19 cellular contexts compared by ENCODE assay signal in genomic region chr12:27002141-27002540, GRCh38.
"Had no signal": no experiment of that assay in that cellular context is flagged by ENCODE, and none has a peak within 500 bp of the region (broad histone marks: within the 10 kb centered on the region; RNA-seq: fewer than 3 reads in every experiment).

No MANE protein-coding gene starts in this region.

- H3K27me3 Mint-ChIP-seq: activated CD4-positive, alpha-beta memory T cell treated with anti-CD3 and anti-CD28 coated beads for 36 hours; activated CD8-positive, alpha-beta memory T cell treated with anti-CD3 and anti-CD28 coated beads, Interleukin-2, amount 10 ng/mL, durations not matched to agents 7 days and 5 days; natural killer cell treated with Interleukin-12 subunit alpha and Interleukin-12 subunit beta and Interleukin-15 and Interleukin-18, amount 100 ng/mL, for 72 hours; stimulated activated naive B cell treated with anti-CD40 and anti-IgM and Interleukin-4, amounts not matched to agents 10 μg/mL and 1 μg/mL and 100 μg/mL, for 72 hours had no signal

- ATAC-seq: activated CD8-positive, alpha-beta memory T cell treated with anti-CD3 and anti-CD28 coated beads, Interleukin-2, amount 10 ng/mL, durations not matched to agents 7 days and 5 days; esophagus mucosa; gastroesophageal sphincter; heart right ventricle; left lobe of liver; natural killer cell treated with Interleukin-12 subunit alpha and Interleukin-12 subunit beta and Interleukin-15 and Interleukin-18, amount 100 ng/mL, for 72 hours; stimulated activated naive B cell treated with anti-CD40 and anti-IgM and Interleukin-4, amounts not matched to agents 10 μg/mL and 1 μg/mL and 100 μg/mL, for 72 hours; upper lobe of right lung had no signal

- H3K9me3 Mint-ChIP-seq: activated CD4-positive, alpha-beta memory T cell treated with anti-CD3 and anti-CD28 coated beads for 36 hours; mesothelial cell of epicardium; natural killer cell treated with Interleukin-12 subunit alpha and Interleukin-12 subunit beta and Interleukin-15 and Interleukin-18, amount 100 ng/mL, for 72 hours had no signal

- H3K36me3 ChIP-seq: brain microvascular endothelial cell, colonic mucosa had no signal

- H3K4me3 ChIP-seq: colonic mucosa, gastroesophageal sphincter, heart right ventricle, spleen, upper lobe of right lung had no signal

- H3K27me3 ChIP-seq: brain microvascular endothelial cell, colonic mucosa, gastroesophageal sphincter, heart right ventricle, spleen, upper lobe of right lung had no signal

- H3K9me3 ChIP-seq: colonic mucosa, gastroesophageal sphincter, heart right ventricle, spleen, upper lobe of right lung had no signal

- H3K27ac ChIP-seq: brain microvascular endothelial cell, colonic mucosa, gastroesophageal sphincter, heart right ventricle, upper lobe of right lung had no signal

- DNase-seq: activated CD4-positive, alpha-beta memory T cell treated with anti-CD3 and anti-CD28 coated beads for 36 hours; activated CD4-positive, alpha-beta T cell treated with anti-CD3 and anti-CD28 coated beads for 4 hours; activated CD8-positive, alpha-beta memory T cell treated with anti-CD3 and anti-CD28 coated beads, Interleukin-2, amount 10 ng/mL, durations not matched to agents 7 days and 5 days; activated naive CD4-positive, alpha-beta T cell; aorta; brain microvascular endothelial cell; central memory CD4-positive, alpha-beta T cell; colonic mucosa; heart right ventricle; spleen; stimulated activated CD4-positive, alpha-beta T cell treated with anti-CD3 and anti-CD28 coated beads, Interleukin-4, amount 100 ng/mL, for 4 hours; stimulated activated naive B cell treated with anti-CD40 and anti-IgM and Interleukin-4, amounts not matched to agents 10 μg/mL and 1 μg/mL and 100 μg/mL, for 72 hours; upper lobe of right lung; WERI-Rb-1 had no signal

- H3K4me1 ChIP-seq: colonic mucosa had no signal

- H3K27ac Mint-ChIP-seq: activated CD4-positive, alpha-beta memory T cell treated with anti-CD3 and anti-CD28 coated beads for 36 hours; activated CD8-positive, alpha-beta memory T cell treated with anti-CD3 and anti-CD28 coated beads, Interleukin-2, amount 10 ng/mL, durations not matched to agents 7 days and 5 days; mesothelial cell of epicardium; natural killer cell treated with Interleukin-12 subunit alpha and Interleukin-12 subunit beta and Interleukin-15 and Interleukin-18, amount 100 ng/mL, for 72 hours; stimulated activated naive B cell treated with anti-CD40 and anti-IgM and Interleukin-4, amounts not matched to agents 10 μg/mL and 1 μg/mL and 100 μg/mL, for 72 hours had no signal

- H3K4me3 Mint-ChIP-seq: activated CD4-positive, alpha-beta memory T cell treated with anti-CD3 and anti-CD28 coated beads for 36 hours; activated CD8-positive, alpha-beta memory T cell treated with anti-CD3 and anti-CD28 coated beads, Interleukin-2, amount 10 ng/mL, durations not matched to agents 7 days and 5 days; mesothelial cell of epicardium; natural killer cell treated with Interleukin-12 subunit alpha and Interleukin-12 subunit beta and Interleukin-15 and Interleukin-18, amount 100 ng/mL, for 72 hours; stimulated activated naive B cell treated with anti-CD40 and anti-IgM and Interleukin-4, amounts not matched to agents 10 μg/mL and 1 μg/mL and 100 μg/mL, for 72 hours had no signal
